Comparison of ENCODE assay signal across 1 cellular context in genomic region chr3:47380601-47381316, GRCh38.
A peak's percentile ranks its signal among the peaks of the same experiment; 100 is the strongest.
TF ChIP-seq lines count a peak whose summit lies in the region.

A gene with protein sequence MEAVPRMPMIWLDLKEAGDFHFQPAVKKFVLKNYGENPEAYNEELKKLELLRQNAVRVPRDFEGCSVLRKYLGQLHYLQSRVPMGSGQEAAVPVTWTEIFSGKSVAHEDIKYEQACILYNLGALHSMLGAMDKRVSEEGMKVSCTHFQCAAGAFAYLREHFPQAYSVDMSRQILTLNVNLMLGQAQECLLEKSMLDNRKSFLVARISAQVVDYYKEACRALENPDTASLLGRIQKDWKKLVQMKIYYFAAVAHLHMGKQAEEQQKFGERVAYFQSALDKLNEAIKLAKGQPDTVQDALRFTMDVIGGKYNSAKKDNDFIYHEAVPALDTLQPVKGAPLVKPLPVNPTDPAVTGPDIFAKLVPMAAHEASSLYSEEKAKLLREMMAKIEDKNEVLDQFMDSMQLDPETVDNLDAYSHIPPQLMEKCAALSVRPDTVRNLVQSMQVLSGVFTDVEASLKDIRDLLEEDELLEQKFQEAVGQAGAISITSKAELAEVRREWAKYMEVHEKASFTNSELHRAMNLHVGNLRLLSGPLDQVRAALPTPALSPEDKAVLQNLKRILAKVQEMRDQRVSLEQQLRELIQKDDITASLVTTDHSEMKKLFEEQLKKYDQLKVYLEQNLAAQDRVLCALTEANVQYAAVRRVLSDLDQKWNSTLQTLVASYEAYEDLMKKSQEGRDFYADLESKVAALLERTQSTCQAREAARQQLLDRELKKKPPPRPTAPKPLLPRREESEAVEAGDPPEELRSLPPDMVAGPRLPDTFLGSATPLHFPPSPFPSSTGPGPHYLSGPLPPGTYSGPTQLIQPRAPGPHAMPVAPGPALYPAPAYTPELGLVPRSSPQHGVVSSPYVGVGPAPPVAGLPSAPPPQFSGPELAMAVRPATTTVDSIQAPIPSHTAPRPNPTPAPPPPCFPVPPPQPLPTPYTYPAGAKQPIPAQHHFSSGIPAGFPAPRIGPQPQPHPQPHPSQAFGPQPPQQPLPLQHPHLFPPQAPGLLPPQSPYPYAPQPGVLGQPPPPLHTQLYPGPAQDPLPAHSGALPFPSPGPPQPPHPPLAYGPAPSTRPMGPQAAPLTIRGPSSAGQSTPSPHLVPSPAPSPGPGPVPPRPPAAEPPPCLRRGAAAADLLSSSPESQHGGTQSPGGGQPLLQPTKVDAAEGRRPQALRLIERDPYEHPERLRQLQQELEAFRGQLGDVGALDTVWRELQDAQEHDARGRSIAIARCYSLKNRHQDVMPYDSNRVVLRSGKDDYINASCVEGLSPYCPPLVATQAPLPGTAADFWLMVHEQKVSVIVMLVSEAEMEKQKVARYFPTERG (N-terminal part only) (plus strand): TSS chr3:47381021. CDS start chr3:47381097, 76 bp downstream.

TF ChIP-seq in HepG2, 621 proteins besides CTCF, POLR2A, EP300 and RAD21 (continued from another document and continues in another):
- TF ChIP-seq, protein P1, sequence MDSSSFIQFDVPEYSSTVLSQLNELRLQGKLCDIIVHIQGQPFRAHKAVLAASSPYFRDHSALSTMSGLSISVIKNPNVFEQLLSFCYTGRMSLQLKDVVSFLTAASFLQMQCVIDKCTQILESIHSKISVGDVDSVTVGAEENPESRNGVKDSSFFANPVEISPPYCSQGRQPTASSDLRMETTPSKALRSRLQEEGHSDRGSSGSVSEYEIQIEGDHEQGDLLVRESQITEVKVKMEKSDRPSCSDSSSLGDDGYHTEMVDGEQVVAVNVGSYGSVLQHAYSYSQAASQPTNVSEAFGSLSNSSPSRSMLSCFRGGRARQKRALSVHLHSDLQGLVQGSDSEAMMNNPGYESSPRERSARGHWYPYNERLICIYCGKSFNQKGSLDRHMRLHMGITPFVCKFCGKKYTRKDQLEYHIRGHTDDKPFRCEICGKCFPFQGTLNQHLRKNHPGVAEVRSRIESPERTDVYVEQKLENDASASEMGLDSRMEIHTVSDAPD (CRISPR knock-in tag; IDR thresholded peaks at IDR 0.05): no peak; the same call in 1 of the 2 replicates
- TF ChIP-seq PHF21A (CRISPR knock-in tag; IDR thresholded peaks at IDR 0.05) (peak; percentile 66), KAT7 (CRISPR knock-in tag; IDR thresholded peaks at IDR 0.05; ENCODE audit: borderline replicate concordance) (peak; percentile 60; the same call in 1 of the 2 replicates), NFAT5 (CRISPR knock-in tag; IDR thresholded peaks at IDR 0.05) (no peak), ZNF451 (CRISPR knock-in tag; IDR thresholded peaks at IDR 0.05) (peak; percentile 23; the same call in 1 of the 2 replicates), ZBTB21 (CRISPR knock-in tag; IDR thresholded peaks at IDR 0.05) (peak; percentile 87; the same call in 1 of the 2 replicates), MYC (CRISPR knock-in tag; IDR thresholded peaks at IDR 0.05; ENCODE audit: borderline replicate concordance) (peak; percentile 89), ZFP90 (CRISPR knock-in tag; IDR thresholded peaks at IDR 0.05; ENCODE audit: borderline replicate concordance) (peak; percentile 45), SAFB2 (CRISPR knock-in tag; IDR thresholded peaks at IDR 0.05; ENCODE audit: borderline replicate concordance, low read depth) (peak; percentile 86), FOXK1 (CRISPR knock-in tag; IDR thresholded peaks at IDR 0.05; ENCODE audit: borderline replicate concordance, low read depth) (0 out of 2 replicates have a peak, but pooled peaks have one; percentile 48), YEATS4 (CRISPR knock-in tag; IDR thresholded peaks at IDR 0.05; ENCODE audit: borderline replicate concordance) (peak; percentile 87; the same call in 1 of the 2 replicates), TFDP1 (CRISPR knock-in tag; IDR thresholded peaks at IDR 0.05; ENCODE audit: borderline replicate concordance) (peak; percentile 66; the same call in 1 of the 2 replicates), THRA (CRISPR knock-in tag; IDR thresholded peaks at IDR 0.05; ENCODE audit: borderline replicate concordance) (no peak; the same call in 1 of the 2 replicates), ZFP1 (CRISPR knock-in tag; IDR thresholded peaks at IDR 0.05) (peak; percentile 80; the same call in 1 of the 2 replicates), ATF1 (CRISPR knock-in tag; IDR thresholded peaks at IDR 0.05) (peak; percentile 71; the same call in 1 of the 2 replicates), MEF2D (CRISPR knock-in tag; IDR thresholded peaks at IDR 0.05) (peak; percentile 1; the same call in 1 of the 2 replicates), ZSCAN12 (CRISPR knock-in tag; IDR thresholded peaks at IDR 0.05) (no peak), ZNF354B (CRISPR knock-in tag; IDR thresholded peaks at IDR 0.05) (no peak), BRD4 (CRISPR knock-in tag; IDR thresholded peaks at IDR 0.05) (peak; percentile 90; the same call in 1 of the 2 replicates), REPIN1 (CRISPR knock-in tag; IDR thresholded peaks at IDR 0.05; ENCODE audit: borderline replicate concordance, low read depth) (peak; percentile 17), JUN (CRISPR knock-in tag; IDR thresholded peaks at IDR 0.05) (peak; percentile 56; the same call in 1 of the 2 replicates), GPN1 (CRISPR knock-in tag; IDR thresholded peaks at IDR 0.05; ENCODE audit: borderline replicate concordance) (no peak)
- TF ChIP-seq, protein P2, sequence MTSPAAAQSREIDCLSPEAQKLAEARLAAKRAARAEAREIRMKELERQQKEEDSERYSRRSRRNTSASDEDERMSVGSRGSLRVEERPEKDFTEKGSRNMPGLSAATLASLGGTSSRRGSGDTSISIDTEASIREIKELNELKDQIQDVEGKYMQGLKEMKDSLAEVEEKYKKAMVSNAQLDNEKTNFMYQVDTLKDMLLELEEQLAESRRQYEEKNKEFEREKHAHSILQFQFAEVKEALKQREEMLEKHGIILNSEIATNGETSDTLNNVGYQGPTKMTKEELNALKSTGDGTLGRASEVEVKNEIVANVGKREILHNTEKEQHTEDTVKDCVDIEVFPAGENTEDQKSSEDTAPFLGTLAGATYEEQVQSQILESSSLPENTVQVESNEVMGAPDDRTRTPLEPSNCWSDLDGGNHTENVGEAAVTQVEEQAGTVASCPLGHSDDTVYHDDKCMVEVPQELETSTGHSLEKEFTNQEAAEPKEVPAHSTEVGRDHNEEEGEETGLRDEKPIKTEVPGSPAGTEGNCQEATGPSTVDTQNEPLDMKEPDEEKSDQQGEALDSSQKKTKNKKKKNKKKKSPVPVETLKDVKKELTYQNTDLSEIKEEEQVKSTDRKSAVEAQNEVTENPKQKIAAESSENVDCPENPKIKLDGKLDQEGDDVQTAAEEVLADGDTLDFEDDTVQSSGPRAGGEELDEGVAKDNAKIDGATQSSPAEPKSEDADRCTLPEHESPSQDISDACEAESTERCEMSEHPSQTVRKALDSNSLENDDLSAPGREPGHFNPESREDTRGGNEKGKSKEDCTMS (CRISPR knock-in tag; conservative IDR thresholded peaks at IDR 0.05): 0 out of 2 replicates have a peak, but pooled peaks have one; percentile 22
- TF ChIP-seq, protein P3, sequence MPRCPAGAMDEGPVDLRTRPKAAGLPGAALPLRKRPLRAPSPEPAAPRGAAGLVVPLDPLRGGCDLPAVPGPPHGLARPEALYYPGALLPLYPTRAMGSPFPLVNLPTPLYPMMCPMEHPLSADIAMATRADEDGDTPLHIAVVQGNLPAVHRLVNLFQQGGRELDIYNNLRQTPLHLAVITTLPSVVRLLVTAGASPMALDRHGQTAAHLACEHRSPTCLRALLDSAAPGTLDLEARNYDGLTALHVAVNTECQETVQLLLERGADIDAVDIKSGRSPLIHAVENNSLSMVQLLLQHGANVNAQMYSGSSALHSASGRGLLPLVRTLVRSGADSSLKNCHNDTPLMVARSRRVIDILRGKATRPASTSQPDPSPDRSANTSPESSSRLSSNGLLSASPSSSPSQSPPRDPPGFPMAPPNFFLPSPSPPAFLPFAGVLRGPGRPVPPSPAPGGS (CRISPR knock-in tag; IDR thresholded peaks at IDR 0.05): no peak
